ENCODE assay signal across 8 cellular contexts in genomic region chr3:185934726-185935464, GRCh38. TPM values are rescaled to one million over a fixed set of nuclear protein-coding genes. Genes with fewer than 3 reads are reported as not detected.
A peak's percentile ranks its signal among the peaks of the same experiment; 100 is the strongest.
DNase-seq lines count a peak whose midpoint lies in the region; ATAC-seq and TF ChIP-seq lines count a peak whose summit lies in the region.

No MANE protein-coding gene starts in this region.

- peaks cover 4% of the 10 kb centered on the region for H3K79me1 ChIP-seq in neuronal stem cell (ENCODE audit: low read depth, low read length)

- peak overlapping the region; percentile 95 for H3K4me3 Mint-ChIP-seq in Calu3 (ENCODE audit: low read depth, unreplicated experiment)

- peak overlapping the region; percentile 48 for H3K4me2 ChIP-seq in neuronal stem cell (ENCODE audit: insufficient read depth, low read length, poor library complexity, severe bottlenecking)

- peaks cover 44% of the 10 kb centered on the region for H3K4me1 Mint-ChIP-seq in Calu3 (ENCODE audit: low read depth, unreplicated experiment)

- no peak for TF ChIP-seq CTCF in Calu3 (IDR thresholded peaks at IDR 0.05; ENCODE audit: unreplicated experiment)

- peak overlapping the region; percentile 99 for H3K27ac Mint-ChIP-seq in Calu3 (ENCODE audit: unreplicated experiment)

- H3K4me3 ChIP-seq in ectodermal cell (ENCODE audit: insufficient read depth, low read depth, low read length) = peak overlapping the region; percentile 98
- peak overlapping the region; percentile 75 to 98 for H3K4me3 ChIP-seq in neuronal stem cell (ENCODE audit: low read length in 2 of 2)

- no peak overlapping the region for H3K9ac ChIP-seq in neuronal stem cell (ENCODE audit: low read depth, low read length, poor library complexity)

- H2BK120ac ChIP-seq in neuronal stem cell (ENCODE audit: low read depth, low read length) = no peak overlapping the region

- H4K91ac ChIP-seq in neuronal stem cell (ENCODE audit: low read depth, low read length, poor library complexity) = no peak overlapping the region

- ATAC-seq in HG03175 (IDR thresholded peaks at IDR 0.05; ENCODE audit: unreplicated experiment) (no peak), GM19324 (IDR thresholded peaks at IDR 0.05; ENCODE audit: low FRiP score, unreplicated experiment) (no peak)
- no peak for ATAC-seq in activated CD4-positive, CD25-positive, alpha-beta regulatory T cell treated with anti-CD3 and anti-CD28 coated beads, Interleukin-2, amount 50 U/mL, for 24 hours

- intact Hi-C loops in Calu3 (cut with micrococcal nuclease; ENCODE audit: unreplicated experiment) = loop anchor here (5.0 kb wide), 1 partner anchor 258 kb away; no protein-coding TSS in a partner anchor

- no peak overlapping the region for H3K18ac ChIP-seq in neuronal stem cell (ENCODE audit: low read length)

- H3K27me3 Mint-ChIP-seq in Calu3 (ENCODE audit: unreplicated experiment) = no peaks in the 10 kb centered on the region

- no TSS peak for BruUV-seq in Calu3 (replicated peaks; lab: Mats Ljungman, UMichigan)

- DNase-seq in Calu3 (no peak), NAMALWA (ENCODE audit: low spot score) (peak; percentile 60), neuronal stem cell (ENCODE audit: low spot score) (no peak), NCI-H1436 (lab: John Stamatoyannopoulos, UW) (no peak)

- no peak overlapping the region for H2AK5ac ChIP-seq in neuronal stem cell (ENCODE audit: low read depth, low read length)

- H3K14ac ChIP-seq in neuronal stem cell (ENCODE audit: low read length) = no peak overlapping the region

- H3K9me3 Mint-ChIP-seq in Calu3 (ENCODE audit: low read depth, unreplicated experiment) = no peaks in the 10 kb centered on the region

- WGBS in ectodermal cell, 2 experiments = 2 to 3% methylated on average over 8 of the region's 8 CpGs
- no CpG with 5 or more reads among the region's 8 CpGs for WGBS in neuronal stem cell (ENCODE audit: extremely low coverage in 2 of 2, insufficient read length in 2 of 2, insufficient replicate concordance in 1 of 2), 2 donors

- no peak overlapping the region for H2BK5ac ChIP-seq in neuronal stem cell (ENCODE audit: low read length)

- CTCF ChIA-PET in Calu3 (lab: Charles Lee) = interaction anchor here (0.6 to 1.6 kb wide), 4 partner anchors 9 to 275 kb away, joined by 3 to 7 read pairs (median 4); no protein-coding TSS in a partner anchor

- no peak overlapping the region for H2BK15ac ChIP-seq in neuronal stem cell (ENCODE audit: low read length)

- H3K23ac ChIP-seq in neuronal stem cell (ENCODE audit: low read depth, low read length, poor library complexity) = no peak overlapping the region

- H3K27me3 ChIP-seq in ectodermal cell (ENCODE audit: control insufficient read depth, insufficient read depth, low read length, poor library complexity, severe bottlenecking) (no peaks in the 10 kb centered on the region), neuronal stem cell (ENCODE audit: control insufficient read depth in 3 of 3, insufficient read depth in 3 of 3, low read depth in 1 of 3, low read length in 3 of 3) (no peaks in the 10 kb centered on the region)

- H3K36me3 ChIP-seq in ectodermal cell (ENCODE audit: control insufficient read depth, insufficient read depth, low read length) = no peaks in the 10 kb centered on the region
- peaks cover 1 to 62% of the 10 kb centered on the region in 2 donors for H3K36me3 ChIP-seq in neuronal stem cell (replicated peaks in 1 of 2; ENCODE audit: control insufficient read depth in 2 of 2, insufficient read depth in 2 of 2, low read length in 2 of 2)

- H3K9me3 ChIP-seq in ectodermal cell (ENCODE audit: control insufficient read depth, low read length) (no peaks in the 10 kb centered on the region), neuronal stem cell (replicated peaks in 1 of 2; ENCODE audit: control insufficient read depth in 2 of 2, insufficient read depth in 1 of 2, low read depth in 1 of 2, low read length in 2 of 2) (peaks cover 0 to 2% of the 10 kb centered on the region in 2 donors)

- H4K8ac ChIP-seq in neuronal stem cell (ENCODE audit: low read depth, low read length) = no peak overlapping the region

- H3K4me1 ChIP-seq in ectodermal cell (ENCODE audit: control insufficient read depth, insufficient read depth, low read length) (peaks cover 23% of the 10 kb centered on the region), neuronal stem cell (ENCODE audit: control insufficient read depth in 2 of 2, insufficient read depth in 1 of 2, low read depth in 1 of 2, low read length in 2 of 2) (peaks cover 6 to 32% of the 10 kb centered on the region in 2 donors)

- H3K27ac ChIP-seq in ectodermal cell (ENCODE audit: insufficient read depth, low read depth, low read length, poor library complexity, severe bottlenecking) (no peak overlapping the region), neuronal stem cell (replicated peaks; ENCODE audit: low read length) (no peak overlapping the region)

- H3K4ac ChIP-seq in neuronal stem cell (ENCODE audit: low read length) = no peak overlapping the region

- H3K36me3 Mint-ChIP-seq in Calu3 (ENCODE audit: insufficient read depth, unreplicated experiment) = peaks cover 76% of the 10 kb centered on the region

- H2BK12ac ChIP-seq in neuronal stem cell (ENCODE audit: low read length) = no peak overlapping the region

- H2AFZ ChIP-seq in neuronal stem cell (ENCODE audit: low read length) = no peak overlapping the region

RNA-seq across cellular contexts. Expression of gene TRA2B, which starts 2.9 kb away (rescaled TPM):
- total RNA-seq in Calu3 (2022) = 212 and 238 TPM in 2 replicates
- 256 TPM for polyA plus RNA-seq in ectodermal cell (2013, experiment 1 of 4)
- polyA plus RNA-seq in ectodermal cell (2013, experiment 2 of 4) = 287 TPM
- 242 TPM for polyA plus RNA-seq in ectodermal cell (2013, experiment 3 of 4)
- polyA plus RNA-seq in ectodermal cell (2013, experiment 4 of 4) = 242 TPM
- polyA plus RNA-seq in neuronal stem cell (2013, experiment 1 of 2) = 305 TPM
- polyA plus RNA-seq in neuronal stem cell (2013, experiment 2 of 2) = 338 TPM
